Comparison of ENCODE assay signal across 8 cellular contexts in genomic region chrX:134806707-134807038, GRCh38. TPM values are rescaled to one million over a fixed set of nuclear protein-coding genes. Genes with fewer than 3 reads are reported as not detected.
DNase-seq lines count a peak whose midpoint lies in the region; ATAC-seq and TF ChIP-seq lines count a peak whose summit lies in the region.

No MANE protein-coding gene starts in this region.

- H3K36me3 Mint-ChIP-seq in naive thymus-derived CD8-positive, alpha-beta T cell: peaks cover 0 to 3% (median 0%) of the 10 kb centered on the region in 3 donors

- peak overlapping the region; percentile 86 to 98 (median 97) for H3K4me3 Mint-ChIP-seq in naive thymus-derived CD8-positive, alpha-beta T cell

- no peak for ATAC-seq in naive thymus-derived CD8-positive, alpha-beta T cell
- ATAC-seq in HG03378 (IDR thresholded peaks at IDR 0.05; ENCODE audit: unreplicated experiment) (no peak), GM21367 (IDR thresholded peaks at IDR 0.05; ENCODE audit: unreplicated experiment) (no peak), HG02938 (IDR thresholded peaks at IDR 0.05; ENCODE audit: unreplicated experiment) (no peak)

- H3K27me3 Mint-ChIP-seq in naive thymus-derived CD8-positive, alpha-beta T cell: no peaks in the 10 kb centered on the region

- H3K36me3 ChIP-seq in HUES64 (ENCODE audit: insufficient read depth, low read length): no peaks in the 10 kb centered on the region

- H3K27me3 ChIP-seq in HUES64 (ENCODE audit: insufficient read depth, low read length): no peaks in the 10 kb centered on the region

- H3K9me3 ChIP-seq in HUES64 (ENCODE audit: insufficient read depth, low read depth, low read length): no peaks in the 10 kb centered on the region

- peak overlapping the region; percentile 93 to 100 (median 98) for H3K27ac Mint-ChIP-seq in naive thymus-derived CD8-positive, alpha-beta T cell

- DNase-seq in AG09309 (ENCODE audit: low read depth) (no peak), choroid plexus epithelial cell (ENCODE audit: low read depth) (no peak), NCI-H2029 treated with DMSO at 0.1 percent for 48 hours (lab: John Stamatoyannopoulos, UW) (no peak)
- DNase-seq in naive thymus-derived CD8-positive, alpha-beta T cell: peak in 1 of 10 donors; percentile 70

- TF ChIP-seq CTCF in AG09309 (IDR thresholded peaks at IDR 0.05; ENCODE audit: control insufficient read depth, insufficient read depth, low read depth, low read length, missing control alignments) (no peak), choroid plexus epithelial cell (conservative IDR thresholded peaks at IDR 0.05; ENCODE audit: low read depth, low read length) (no peak)

- H3K4me1 ChIP-seq in HUES64 (ENCODE audit: insufficient read depth, low read length): peaks cover 31% of the 10 kb centered on the region

- H3K27ac ChIP-seq in HUES64 (ENCODE audit: low read depth, low read length): peak overlapping the region; percentile 38

- H3K9ac ChIP-seq in HUES64 (ENCODE audit: low read depth, low read length): no peak overlapping the region

- WGBS in HUES64: 86% methylated on average over 2 of the region's 2 CpGs

- POLR2A ChIA-PET in naive thymus-derived CD8-positive, alpha-beta T cell (lab: Charles Lee): interaction anchor here (0.6 to 0.7 kb wide), 2 partner anchors 27 to 883 kb away, joined by 3 read pairs; no protein-coding TSS in a partner anchor

- peaks cover 7 to 40% (median 21%) of the 10 kb centered on the region in 4 donors for H3K4me1 Mint-ChIP-seq in naive thymus-derived CD8-positive, alpha-beta T cell

- H3K9me3 Mint-ChIP-seq in naive thymus-derived CD8-positive, alpha-beta T cell: no peaks in the 10 kb centered on the region

- H3K4me3 ChIP-seq in AG09309 (ENCODE audit: control insufficient read depth, low read depth, low read length): peak overlapping the region; percentile 58
- H3K4me3 ChIP-seq in HUES64 (ENCODE audit: low read length): peak overlapping the region; percentile 83
- H3K4me3 ChIP-seq in choroid plexus epithelial cell (ENCODE audit: low read depth, low read length): peak overlapping the region; percentile 73

RNA-seq across cellular contexts. Expression of gene PABIR2, which starts 9.7 kb away (rescaled TPM):
- 24.0 TPM for polyA plus RNA-seq in HUES64 (2013, experiment 1 of 2)
- 21.0 TPM for polyA plus RNA-seq in HUES64 (2013, experiment 2 of 2)
- 10 to 100 TPM; 43.2 to 46.1 TPM for total RNA-seq in naive thymus-derived CD8-positive, alpha-beta T cell
- 1 to 10 TPM; 6.6 to 8.3 (median 7.9) TPM for polyA plus RNA-seq in naive thymus-derived CD8-positive, alpha-beta T cell
